In the genomic region with DNA sequence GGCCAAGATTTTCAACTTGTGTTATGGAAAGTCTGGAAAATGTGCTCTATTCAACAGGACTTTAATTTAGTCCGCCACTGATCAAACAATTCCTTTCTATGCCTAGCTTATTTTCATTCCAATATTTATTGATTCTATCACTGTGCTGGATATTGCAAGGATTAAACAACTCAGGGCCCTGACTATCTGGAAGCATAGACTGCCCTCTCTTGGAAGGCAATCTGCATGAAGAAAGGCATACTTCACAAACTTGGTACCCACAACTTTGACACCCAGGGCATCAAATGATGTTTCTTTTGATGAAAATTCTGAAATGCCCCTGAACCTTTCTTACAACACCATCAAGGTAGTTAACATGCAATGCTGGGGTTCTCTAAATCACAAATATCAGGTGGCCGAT, we compare ENCODE assay signal across 14 cellular contexts.
DNase-seq lines count a peak whose midpoint lies in the region; ATAC-seq and TF ChIP-seq lines count a peak whose summit lies in the region.
"Had no signal": no experiment of that assay in that cellular context is flagged by ENCODE, and none has a peak within 500 bp of the region (broad histone marks: within the 10 kb centered on the region; RNA-seq: fewer than 3 reads in every experiment).

No MANE protein-coding gene starts in this region.

- in situ Hi-C loops in brain microvascular endothelial cell (cut with HindIII; ENCODE audit: low pct_ligation_motif_present, low sequenced_read_pairs), result no loop called here

- H3K4me3 ChIP-seq in BJ (ENCODE audit: low read depth, low read length) (no peak overlapping the region), brain microvascular endothelial cell (ENCODE audit: low read depth, low read length) (no peak overlapping the region), left lung (no peak overlapping the region), esophagus muscularis mucosa (no peak overlapping the region)

- H3K27ac ChIP-seq in brain microvascular endothelial cell (no peak overlapping the region), left lung (no peak overlapping the region), esophagus muscularis mucosa (replicated peaks in 1 of 4) (no peak overlapping the region)

- DNase-seq in BJ (ENCODE audit: low read depth), result no peak
- DNase-seq in HPDE6-E6E7 (ENCODE audit: extremely low spot score), result peak; percentile 22
- DNase-seq in brain microvascular endothelial cell, result peak; percentile 32
- no peak for DNase-seq in left lung
- no peak for DNase-seq in NCI-H2171 (lab: John Stamatoyannopoulos, UW)
- DNase-seq in esophagus muscularis mucosa (ENCODE audit: extremely low spot score), result no peak
- DNase-seq in NK-92 (lab: John Stamatoyannopoulos, UW; ENCODE audit: unreplicated experiment), result no peak
- DNase-seq: activated CD8-positive, alpha-beta T cell treated with anti-CD3 and anti-CD28 coated beads, Interleukin-2, amount 10 ng/mL, durations not matched to agents 7 days and 5 days; effector memory CD8-positive, alpha-beta T cell; naive thymus-derived CD8-positive, alpha-beta T cell; NK-92 treated with Interleukin-12 subunit alpha and Interleukin-12 subunit beta, amount 100 ng/mL, for 24 hours; T-helper 17 cell had no signal

- WGBS in esophagus muscularis mucosa, result 86% methylated on average over 2 of the region's 2 CpGs

- H3K4me1 ChIP-seq in left lung (no peaks in the 10 kb centered on the region), esophagus muscularis mucosa (peaks cover 14 to 19% (median 14%) of the 10 kb centered on the region in 4 donors)

- intact Hi-C loops in left lung (cut with DNase I) (loop anchor here in 1 of 2 donors (10.0 kb wide), 1 partner anchor 281 kb away; the partner anchor contains the start of gene NR3C1), esophagus muscularis mucosa (cut with DNase I) (no loop called here)

- H3K27me3 ChIP-seq in BJ (ENCODE audit: control insufficient read depth, insufficient read depth, low read length), result no peaks in the 10 kb centered on the region
- H3K27me3 ChIP-seq in brain microvascular endothelial cell (replicated peaks), result no peaks in the 10 kb centered on the region
- H3K27me3 ChIP-seq in left lung, result no peaks in the 10 kb centered on the region
- no peaks in the 10 kb centered on the region for H3K27me3 ChIP-seq in esophagus muscularis mucosa

- POLR2A ChIA-PET in BJ (lab: Charles Lee), result no interaction called here

- 0 out of 2 replicates have a peak, but pooled peaks have one; percentile 17 for TF ChIP-seq CTCF in BJ (IDR thresholded peaks at IDR 0.05; ENCODE audit: insufficient read depth, low read depth, low read length)
- TF ChIP-seq CTCF in brain microvascular endothelial cell (IDR thresholded peaks at IDR 0.05; ENCODE audit: low read depth, low read length, missing control alignments), result peak; percentile 64
- TF ChIP-seq CTCF in left lung (IDR thresholded peaks at IDR 0.05), result peak in 1 of 2 donors; percentile 13
- TF ChIP-seq CTCF in esophagus muscularis mucosa (IDR thresholded peaks at IDR 0.05), result no peak

- H3K36me3 ChIP-seq in BJ (ENCODE audit: control insufficient read depth, insufficient read depth, low read length), result no peaks in the 10 kb centered on the region
- H3K36me3 ChIP-seq in brain microvascular endothelial cell (replicated peaks), result no peaks in the 10 kb centered on the region
- no peaks in the 10 kb centered on the region for H3K36me3 ChIP-seq in left lung
- no peaks in the 10 kb centered on the region for H3K36me3 ChIP-seq in esophagus muscularis mucosa

- peak; percentile 34 for ATAC-seq in left lung
- ATAC-seq in GM21619 (IDR thresholded peaks at IDR 0.05; ENCODE audit: unreplicated experiment), result no peak
- ATAC-seq: activated CD8-positive, alpha-beta T cell treated with anti-CD3 and anti-CD28 coated beads, Interleukin-2, amount 10 ng/mL, durations not matched to agents 7 days and 5 days; activated naive CD4-positive, alpha-beta T cell treated with anti-CD3 and anti-CD28 coated beads, Interleukin-2, amount 50 U/mL, for 72 hours; effector memory CD8-positive, alpha-beta T cell; naive thymus-derived CD8-positive, alpha-beta T cell; T-helper 17 cell had no signal

- H3K9me3 ChIP-seq in left lung (no peaks in the 10 kb centered on the region), esophagus muscularis mucosa (peaks cover 0 to 6% (median 0%) of the 10 kb centered on the region in 4 donors)

- no peak for TF ChIP-seq POLR2A in esophagus muscularis mucosa (IDR thresholded peaks at IDR 0.05; ENCODE audit: low read depth)

- TF ChIP-seq EP300 in esophagus muscularis mucosa (IDR thresholded peaks at IDR 0.05), result no peak

- CTCF ChIA-PET in BJ (lab: Yijun Ruan, JAX), result interaction anchor here (0.7 kb wide), 1 partner anchor 149 kb away, joined by 3 read pairs; no protein-coding TSS in a partner anchor

Comparison
In these comparisons a context has a peak if more than half of its experiments do, and no peak if none do; other contexts are left out.
1. DNase-seq: peak in HPDE6-E6E7 (single experiment) and brain microvascular endothelial cell (single experiment); none in BJ (single experiment), left lung (0 of 2), NCI-H2171 (single experiment), esophagus muscularis mucosa (single experiment) and NK-92 (single experiment).
2. CTCF ChIP-seq: peak in BJ (single experiment) and brain microvascular endothelial cell (single experiment); none in esophagus muscularis mucosa (0 of 3).